In genomic region chr9:124365045-124365444, GRCh38 we compare ENCODE assay signal across 35 cellular contexts. TPM values are rescaled to one million over a fixed set of nuclear protein-coding genes. Genes with fewer than 3 reads are reported as not detected.
DNase-seq lines count a peak whose midpoint lies in the region; ATAC-seq and TF ChIP-seq lines count a peak whose summit lies in the region.
"Had no signal": no experiment of that assay in that cellular context is flagged by ENCODE, and none has a peak within 500 bp of the region (broad histone marks: within the 10 kb centered on the region; RNA-seq: fewer than 3 reads in every experiment).

No MANE protein-coding gene starts in this region.

- no peak overlapping the region for H3K4me3 Mint-ChIP-seq in activated T-cell treated with anti-CD3 and anti-CD28 coated beads, Interleukin-2, amount 50 U/mL, for 24 hours
- no peak overlapping the region for H3K4me3 Mint-ChIP-seq in activated T-cell treated with anti-CD3 and anti-CD28 coated beads, Interleukin-2, amount 50 U/mL, for 4 hours
- H3K4me3 Mint-ChIP-seq in central memory CD8-positive, alpha-beta T cell, result no peak overlapping the region
- H3K4me3 Mint-ChIP-seq: activated CD4-positive, alpha-beta T cell treated with anti-CD3 and anti-CD28 coated beads, Interleukin-2, amount 10 ng/mL, durations not matched to agents 24 days and 14 days; CD4-positive, alpha-beta memory T cell; HFFc6; immature natural killer cell had no signal

- peaks cover 62% of the 10 kb centered on the region for H3K36me3 Mint-ChIP-seq in activated T-cell treated with anti-CD3 and anti-CD28 coated beads, Interleukin-2, amount 50 U/mL, for 24 hours (ENCODE audit: low read depth)
- H3K36me3 Mint-ChIP-seq in activated T-cell treated with anti-CD3 and anti-CD28 coated beads, Interleukin-2, amount 50 U/mL, for 4 hours (ENCODE audit: insufficient read depth), result peaks cover 18% of the 10 kb centered on the region
- H3K36me3 Mint-ChIP-seq in central memory CD8-positive, alpha-beta T cell (ENCODE audit: insufficient read depth), result peaks cover 21% of the 10 kb centered on the region

- in situ Hi-C loops in HAP-1 (cut with MboI; ENCODE audit: low sequenced_read_pairs), result no loop called here

- no peak overlapping the region for H3K4me3 ChIP-seq in HAP-1
- H3K4me3 ChIP-seq in neutrophil (ENCODE audit: low read depth in 1 of 2, low read length in 1 of 2), result no peak overlapping the region
- H3K4me3 ChIP-seq: colonic mucosa, GM23248, K562, sigmoid colon, thyroid gland, uterus had no signal

- ATAC-seq in activated T-cell treated with anti-CD3 and anti-CD28 coated beads, Interleukin-2, amount 50 U/mL, for 4 hours, result no peak
- no peak for ATAC-seq in central memory CD8-positive, alpha-beta T cell (replicated peaks; ENCODE audit: extremely low read depth, poor library complexity, severe bottlenecking)
- ATAC-seq in HG03378 (IDR thresholded peaks at IDR 0.05; ENCODE audit: unreplicated experiment), result no peak
- ATAC-seq: K562, left lobe of liver had no signal

- H3K9me3 ChIP-seq in HAP-1, result no peaks in the 10 kb centered on the region
- H3K9me3 ChIP-seq in neutrophil, result no peaks in the 10 kb centered on the region
- H3K9me3 ChIP-seq: colonic mucosa, sigmoid colon, thyroid gland, uterus had no signal

- TF ChIP-seq CTCF in neutrophil (IDR thresholded peaks at IDR 0.05), result no peak

- no peak for DNase-seq in activated T-cell treated with anti-CD3 and anti-CD28 coated beads, Interleukin-2, amount 50 U/mL, for 24 hours
- DNase-seq in activated T-cell treated with anti-CD3 and anti-CD28 coated beads, Interleukin-2, amount 50 U/mL, for 4 hours, result no peak
- DNase-seq in HAP-1 (ENCODE audit: low spot score in 2 of 2), result peak; percentile 10 to 44
- no peak for DNase-seq in central memory CD8-positive, alpha-beta T cell (ENCODE audit: low spot score in 2 of 2)
- no peak for DNase-seq in kidney tubule cell (ENCODE audit: low spot score)
- no peak for DNase-seq in NK-92 treated with Interleukin-12 subunit alpha and Interleukin-12 subunit beta, amount 100 ng/mL, for 24 hours (lab: John Stamatoyannopoulos, UW)
- DNase-seq: activated CD4-positive, alpha-beta T cell treated with anti-CD3 and anti-CD28 coated beads, Interleukin-2, amount 10 ng/mL, durations not matched to agents 24 days and 14 days; activated naive CD4-positive, alpha-beta T cell treated with Interleukin-2 at 50 U/mL for 16 hours; AML-193; anterior cingulate cortex; CD4-positive, alpha-beta memory T cell; colonic mucosa; effector CD8-positive, alpha-beta T cell; GM23248; HFFc6; immature natural killer cell; mesenchymal stem cell; NCI-H1092 treated with DMSO at 0.1 percent for 48 hours; NCI-H2029 treated with DMSO at 0.1 percent for 48 hours; NCI-H2227 treated with DMSO at 0.1 percent for 48 hours; nucleus accumbens; sigmoid colon; stimulated activated CD4-positive, alpha-beta T cell treated with anti-CD3 and anti-CD28 coated beads, Interleukin-12 subunit alpha, Interleukin-12 subunit beta, amount 100 ng/mL, for 4 hours; stimulated activated CD4-positive, alpha-beta T cell treated with anti-CD3 and anti-CD28 coated beads, Interleukin-2, amount 100 ng/mL, for 48 hours; SW 1271; T1000; thyroid gland; uterus had no signal

- H3K27me3 ChIP-seq in HAP-1 (ENCODE audit: low read depth) (no peaks in the 10 kb centered on the region), neutrophil (no peaks in the 10 kb centered on the region)
- H3K27me3 ChIP-seq: colonic mucosa, sigmoid colon, thyroid gland, uterus had no signal

- peak overlapping the region; percentile 38 for H3K27ac ChIP-seq in neutrophil
- H3K27ac ChIP-seq: colonic mucosa, epithelial cell of prostate, GM23248, sigmoid colon, thyroid gland, uterus, VCaP had no signal

- peaks cover under 1% of the 10 kb centered on the region; the same call in 1 of the 2 replicates for H3K36me3 ChIP-seq in HAP-1 (replicated peaks)
- H3K36me3 ChIP-seq in neutrophil, result peaks cover 30% of the 10 kb centered on the region
- H3K36me3 ChIP-seq: colonic mucosa, thyroid gland, uterus had no signal

- H3K4me1 ChIP-seq in HAP-1, result no peaks in the 10 kb centered on the region
- H3K4me1 ChIP-seq in neutrophil (ENCODE audit: control insufficient read depth in 1 of 2, insufficient read depth in 1 of 2, low read depth in 1 of 2, low read length in 1 of 2), result peaks cover 29 to 52% of the 10 kb centered on the region in 2 experiments
- H3K4me1 ChIP-seq: colonic mucosa, uterus had no signal

- H3K9me3 Mint-ChIP-seq in activated T-cell treated with anti-CD3 and anti-CD28 coated beads, Interleukin-2, amount 50 U/mL, for 24 hours, result no peaks in the 10 kb centered on the region
- no peaks in the 10 kb centered on the region for H3K9me3 Mint-ChIP-seq in activated T-cell treated with anti-CD3 and anti-CD28 coated beads, Interleukin-2, amount 50 U/mL, for 4 hours
- H3K9me3 Mint-ChIP-seq in central memory CD8-positive, alpha-beta T cell, result no peaks in the 10 kb centered on the region
- H3K9me3 Mint-ChIP-seq: activated CD4-positive, alpha-beta T cell treated with anti-CD3 and anti-CD28 coated beads, Interleukin-2, amount 10 ng/mL, durations not matched to agents 24 days and 14 days; CD4-positive, alpha-beta memory T cell; HFFc6; immature natural killer cell had no signal

- H3K27ac Mint-ChIP-seq in activated T-cell treated with anti-CD3 and anti-CD28 coated beads, Interleukin-2, amount 50 U/mL, for 24 hours, result peak overlapping the region; percentile 22
- peak overlapping the region; percentile 78 for H3K27ac Mint-ChIP-seq in central memory CD8-positive, alpha-beta T cell (ENCODE audit: low read depth)
- H3K27ac Mint-ChIP-seq: HFFc6, progenitor cell of endocrine pancreas had no signal

- no peaks in the 10 kb centered on the region for H3K27me3 Mint-ChIP-seq in activated T-cell treated with anti-CD3 and anti-CD28 coated beads, Interleukin-2, amount 50 U/mL, for 24 hours
- H3K27me3 Mint-ChIP-seq in activated T-cell treated with anti-CD3 and anti-CD28 coated beads, Interleukin-2, amount 50 U/mL, for 4 hours (ENCODE audit: low read depth), result no peaks in the 10 kb centered on the region
- H3K27me3 Mint-ChIP-seq in central memory CD8-positive, alpha-beta T cell, result no peaks in the 10 kb centered on the region
- H3K27me3 Mint-ChIP-seq: activated CD4-positive, alpha-beta T cell treated with anti-CD3 and anti-CD28 coated beads, Interleukin-2, amount 10 ng/mL, durations not matched to agents 24 days and 14 days; CD4-positive, alpha-beta memory T cell; progenitor cell of endocrine pancreas had no signal

- peaks cover 79% of the 10 kb centered on the region for H3K4me1 Mint-ChIP-seq in activated T-cell treated with anti-CD3 and anti-CD28 coated beads, Interleukin-2, amount 50 U/mL, for 24 hours (ENCODE audit: low read depth)
- H3K4me1 Mint-ChIP-seq in activated T-cell treated with anti-CD3 and anti-CD28 coated beads, Interleukin-2, amount 50 U/mL, for 4 hours (ENCODE audit: low read depth), result peaks cover 51% of the 10 kb centered on the region
- peaks cover 67% of the 10 kb centered on the region for H3K4me1 Mint-ChIP-seq in central memory CD8-positive, alpha-beta T cell

RNA-seq across cellular contexts. Expression of gene PSMB7, which starts 50.2 kb away (rescaled TPM):
- total RNA-seq in activated T-cell treated with anti-CD3 and anti-CD28 coated beads, Interleukin-2, amount 50 U/mL, for 4 hours, result 100 to 1,000 TPM; 298 to 324 (median 309) TPM

Comparison
In these comparisons a context has a peak if more than half of its experiments do, and no peak if none do; other contexts are left out.
1. DNase-seq: peak in HAP-1 (2 of 2); none in activated T-cell treated with anti-CD3 and anti-CD28 coated beads, Interleukin-2, amount 50 U/mL, for 24 hours (single experiment), activated T-cell treated with anti-CD3 and anti-CD28 coated beads, Interleukin-2, amount 50 U/mL, for 4 hours (single experiment), central memory CD8-positive, alpha-beta T cell (0 of 2), kidney tubule cell (single experiment) and NK-92 treated with Interleukin-12 subunit alpha and Interleukin-12 subunit beta, amount 100 ng/mL, for 24 hours (single experiment).